Comparison of ENCODE assay signal across 1 cellular context in genomic region chr16:400061-400540, GRCh38.
TF ChIP-seq lines count a peak whose summit lies in the region.

No MANE protein-coding gene starts in this region.

TF ChIP-seq in H1, 55 proteins besides CTCF, POLR2A, EP300 and RAD21:
- TF ChIP-seq USF2 (IDR thresholded peaks at IDR 0.05; ENCODE audit: low read length) (no peak), CBX5 (IDR thresholded peaks at IDR 0.05; ENCODE audit: low read depth, low read length) (no peak)
